Comparison of ENCODE assay signal across 22 cellular contexts in the genomic region with DNA sequence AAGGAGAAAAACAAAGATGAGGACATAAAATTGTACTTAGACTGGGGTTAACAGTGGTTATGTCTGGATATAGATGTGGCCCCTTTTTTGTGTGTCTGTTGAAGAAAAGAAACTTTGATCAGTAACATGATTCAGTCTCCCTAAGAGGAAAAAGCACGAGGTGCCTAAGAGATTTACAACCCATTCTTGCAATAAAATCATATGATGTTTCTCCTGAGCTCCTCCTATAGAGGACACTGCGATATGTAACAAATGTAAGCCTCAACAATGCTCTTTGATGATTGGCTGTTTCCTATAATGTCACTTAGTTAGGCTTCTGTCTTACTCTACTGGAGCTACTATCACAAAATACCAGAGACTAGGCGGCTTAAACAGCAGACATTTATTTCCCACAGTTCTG.
A peak's percentile ranks its signal among the peaks of the same experiment; 100 is the strongest.
DNase-seq lines count a peak whose midpoint lies in the region; ATAC-seq, FAIRE-seq and TF ChIP-seq lines count a peak whose summit lies in the region.
"Had no signal": no experiment of that assay in that cellular context is flagged by ENCODE, and none has a peak within 500 bp of the region (broad histone marks: within the 10 kb centered on the region; RNA-seq: fewer than 3 reads in every experiment).

No MANE protein-coding gene starts in this region.

- DNase-seq in SK-MEL-5 (ENCODE audit: low read depth, low spot score): peak; percentile 59
- no peak for DNase-seq in mucosa of descending colon
- DNase-seq in immature natural killer cell: no peak
- DNase-seq in naive thymus-derived CD4-positive, alpha-beta T cell: no peak
- DNase-seq: AML-193; Caco-2; Calu3; CD4-positive, alpha-beta T cell; CD8-positive, alpha-beta T cell; DMS79 treated with DMSO at 0.1 percent for 48 hours; GF-D8 had no signal

- TF ChIP-seq POLR2A in gastroesophageal sphincter (IDR thresholded peaks at IDR 0.05): no peak

- H3K4me3 Mint-ChIP-seq in immature natural killer cell: no peak overlapping the region
- H3K4me3 Mint-ChIP-seq in naive thymus-derived CD4-positive, alpha-beta T cell: no peak overlapping the region
- H3K4me3 Mint-ChIP-seq: B cell; CD4-positive, alpha-beta T cell; CD8-positive, alpha-beta T cell had no signal

- CTCF ChIA-PET in naive thymus-derived CD4-positive, alpha-beta T cell (lab: Charles Lee): no interaction called here

- no peak for TF ChIP-seq CTCF in mucosa of descending colon (IDR thresholded peaks at IDR 0.05)
- TF ChIP-seq CTCF in gastroesophageal sphincter (IDR thresholded peaks at IDR 0.05): no peak

- H3K27me3 Mint-ChIP-seq in immature natural killer cell (ENCODE audit: low read depth in 3 of 3): peaks cover 0 to 7% (median 3%) of the 10 kb centered on the region in 3 donors
- H3K27me3 Mint-ChIP-seq in naive thymus-derived CD4-positive, alpha-beta T cell: peaks cover 0 to 10% (median 4%) of the 10 kb centered on the region in 5 donors

- no peak overlapping the region for H3K27ac Mint-ChIP-seq in immature natural killer cell
- H3K27ac Mint-ChIP-seq in naive thymus-derived CD4-positive, alpha-beta T cell: no peak overlapping the region
- H3K27ac Mint-ChIP-seq: B cell; CD4-positive, alpha-beta T cell; CD8-positive, alpha-beta T cell had no signal

- no peak overlapping the region for H3K4me3 ChIP-seq in mucosa of descending colon
- no peak overlapping the region for H3K4me3 ChIP-seq in gastroesophageal sphincter
- no peak overlapping the region for H3K4me3 ChIP-seq in naive thymus-derived CD4-positive, alpha-beta T cell (ENCODE audit: low read length)
- H3K4me3 ChIP-seq: A549; BLaER1 treated with 17β-estradiol and CSF1 and Interleukin-3, amounts not matched to agents 10 nM and 100 nM had no signal

- H3K9me3 ChIP-seq in mucosa of descending colon: no peaks in the 10 kb centered on the region
- no peaks in the 10 kb centered on the region for H3K9me3 ChIP-seq in gastroesophageal sphincter
- no peaks in the 10 kb centered on the region for H3K9me3 ChIP-seq in naive thymus-derived CD4-positive, alpha-beta T cell (ENCODE audit: control insufficient read depth in 2 of 3, low read length in 3 of 3)
- H3K9me3 ChIP-seq: A549; BLaER1 treated with 17β-estradiol and CSF1 and Interleukin-3, amounts not matched to agents 10 nM and 100 nM; Caco-2 had no signal

- intact Hi-C loops in mucosa of descending colon (cut with DNase I, micrococcal nuclease): no loop called here
- intact Hi-C loops in naive thymus-derived CD4-positive, alpha-beta T cell (cut with micrococcal nuclease): no loop called here

- no peaks in the 10 kb centered on the region for H3K27me3 ChIP-seq in gastroesophageal sphincter
- no peaks in the 10 kb centered on the region for H3K27me3 ChIP-seq in naive thymus-derived CD4-positive, alpha-beta T cell (ENCODE audit: control insufficient read depth in 2 of 2, insufficient read depth in 2 of 2, low read length in 2 of 2)
- H3K27me3 ChIP-seq: BLaER1 treated with 17β-estradiol and CSF1 and Interleukin-3, amounts not matched to agents 10 nM and 100 nM had no signal

- peak; percentile 31 for FAIRE-seq in colon (lab: Jason Lieb, UNC)
- FAIRE-seq: A549, D721Med, G401.6, GM12891, GM19239 had no signal

- POLR2A ChIA-PET in naive thymus-derived CD4-positive, alpha-beta T cell (lab: Charles Lee): no interaction called here

- WGBS in gastroesophageal sphincter (ENCODE audit: low coverage in 1 of 2), 2 donors: 86 to 100% methylated on average over 3 of the region's 3 CpGs

- H3K4me1 ChIP-seq in mucosa of descending colon (ENCODE audit: low read depth) (peaks cover 14% of the 10 kb centered on the region), gastroesophageal sphincter (peaks cover 0 to 5% (median 3%) of the 10 kb centered on the region in 3 donors)
- no peaks in the 10 kb centered on the region for H3K4me1 ChIP-seq in naive thymus-derived CD4-positive, alpha-beta T cell (ENCODE audit: control insufficient read depth in 2 of 2, insufficient read depth in 2 of 2, low read length in 2 of 2)
- H3K4me1 ChIP-seq: BLaER1 treated with 17β-estradiol and CSF1 and Interleukin-3, amounts not matched to agents 10 nM and 100 nM; Caco-2 had no signal

- peaks cover 0 to 2% (median 0%) of the 10 kb centered on the region in 6 donors for H3K9me3 Mint-ChIP-seq in immature natural killer cell
- peaks cover 0 to 2% (median 0%) of the 10 kb centered on the region in 11 donors for H3K9me3 Mint-ChIP-seq in naive thymus-derived CD4-positive, alpha-beta T cell
- H3K9me3 Mint-ChIP-seq: CD4-positive, alpha-beta T cell; CD8-positive, alpha-beta T cell had no signal

- in situ Hi-C loops in SK-MEL-5 (cut with HindIII; ENCODE audit: low pct_unique_long_range_greater_than_20kb, low sequenced_read_pairs): no loop called here

- ATAC-seq in mucosa of descending colon: peak; percentile 85
- ATAC-seq in gastroesophageal sphincter: no peak
- no peak for ATAC-seq in naive thymus-derived CD4-positive, alpha-beta T cell
- ATAC-seq: A549; CD8-positive, alpha-beta T cell had no signal

- H3K36me3 Mint-ChIP-seq in immature natural killer cell: no peaks in the 10 kb centered on the region
- H3K36me3 Mint-ChIP-seq in naive thymus-derived CD4-positive, alpha-beta T cell: no peaks in the 10 kb centered on the region
- H3K36me3 Mint-ChIP-seq: CD8-positive, alpha-beta T cell had no signal

- TF ChIP-seq EP300 in gastroesophageal sphincter (IDR thresholded peaks at IDR 0.05): no peak

- H3K4me1 Mint-ChIP-seq in immature natural killer cell: no peaks in the 10 kb centered on the region
- H3K4me1 Mint-ChIP-seq in naive thymus-derived CD4-positive, alpha-beta T cell: no peaks in the 10 kb centered on the region
- H3K4me1 Mint-ChIP-seq: B cell had no signal

- H3K36me3 ChIP-seq in mucosa of descending colon (ENCODE audit: low read depth): no peaks in the 10 kb centered on the region
- H3K36me3 ChIP-seq in gastroesophageal sphincter: no peaks in the 10 kb centered on the region
- no peaks in the 10 kb centered on the region for H3K36me3 ChIP-seq in naive thymus-derived CD4-positive, alpha-beta T cell (ENCODE audit: control insufficient read depth in 2 of 3, insufficient read depth in 3 of 3, low read length in 3 of 3)
- H3K36me3 ChIP-seq: BLaER1 treated with 17β-estradiol and CSF1 and Interleukin-3, amounts not matched to agents 10 nM and 100 nM had no signal

- H3K27ac ChIP-seq in gastroesophageal sphincter: no peak overlapping the region
- H3K27ac ChIP-seq in naive thymus-derived CD4-positive, alpha-beta T cell (ENCODE audit: low read depth, low read length): no peak overlapping the region
- H3K27ac ChIP-seq: 22Rv1; A549; BLaER1 treated with 17β-estradiol and CSF1 and Interleukin-3, amounts not matched to agents 10 nM and 100 nM; C4-2B had no signal
